In genomic region chr3:194380300-194380699, GRCh38 we compare ENCODE assay signal across 32 cellular contexts. TPM values are rescaled to one million over a fixed set of nuclear protein-coding genes. Genes with fewer than 3 reads are reported as not detected.
"Had no signal": no experiment of that assay in that cellular context is flagged by ENCODE, and none has a peak within 500 bp of the region (broad histone marks: within the 10 kb centered on the region; RNA-seq: fewer than 3 reads in every experiment).

No MANE protein-coding gene starts in this region.

- H3K27ac ChIP-seq: body of pancreas, hepatocyte, left lung, pancreas, tibial artery had no signal

- H3K36me3 ChIP-seq: left lung, pancreas, tibial artery had no signal

- H2AFZ ChIP-seq: hepatocyte had no signal

- H3K4me1 ChIP-seq: left lung, pancreas, tibial artery had no signal

- DNase-seq: activated B cell treated with CpG ODN at 0.5 μM for 24 hours; activated CD4-positive, alpha-beta T cell treated with anti-CD3 and anti-CD28 coated beads for 36 hours; activated CD4-positive, alpha-beta T cell treated with anti-CD3 and anti-CD28 coated beads, Interleukin-2, amount 50 U/mL, for 4 hours; activated CD8-positive, alpha-beta memory T cell treated with anti-CD3 and anti-CD28 coated beads for 24 hours; activated CD8-positive, alpha-beta memory T cell treated with anti-CD3 and anti-CD28 coated beads, Interleukin-2, amount 50 U/mL, for 4 hours; activated naive CD4-positive, alpha-beta T cell treated with anti-CD3 and anti-CD28 coated beads, Interleukin-2, amount 50 U/mL, for 16 hours; activated naive CD8-positive, alpha-beta T cell treated with anti-CD3 and anti-CD28 coated beads, Interleukin-2, amount 50 U/mL, for 24 hours; activated T-cell treated with anti-CD3 and anti-CD28 coated beads, Interleukin-2, amount 50 U/mL, for 4 hours; anterior cingulate cortex; caudate nucleus; effector memory CD4-positive, alpha-beta T cell; glutamatergic neuron; immature natural killer cell; kidney glomerular epithelial cell; left lung; mammary epithelial cell; midbrain; natural killer cell; pancreas; right cardiac atrium; stimulated activated CD4-positive, alpha-beta T cell treated with anti-CD3 and anti-CD28 coated beads, Interleukin-1b, Interleukin-23, amount 100 ng/mL, for 48 hours; T-helper 17 cell had no signal

- ATAC-seq: activated CD4-positive, alpha-beta T cell treated with anti-CD3 and anti-CD28 coated beads for 36 hours; activated naive CD8-positive, alpha-beta T cell treated with anti-CD3 and anti-CD28 coated beads, Interleukin-2, amount 50 U/mL, for 24 hours; activated T-cell treated with anti-CD3 and anti-CD28 coated beads, Interleukin-2, amount 50 U/mL, for 4 hours; body of pancreas; esophagus mucosa; left lung; natural killer cell; pancreas; right cardiac atrium; T-helper 17 cell had no signal

- H3K4me2 ChIP-seq: hepatocyte had no signal

- H3K4me3 ChIP-seq: body of pancreas, hepatocyte, left lung, pancreas, tibial artery had no signal

- H3K9me3 ChIP-seq: body of pancreas, left lung, pancreas, tibial artery had no signal

- H3K27me3 ChIP-seq: hepatocyte, pancreas had no signal

RNA-seq across cellular contexts. Expression of gene LRRC15, which starts 10.8 kb away (rescaled TPM):
- total RNA-seq: activated B cell treated with CpG ODN at 0.5 μM for 24 hours; activated T-cell treated with anti-CD3 and anti-CD28 coated beads, Interleukin-2, amount 50 U/mL, for 4 hours; endothelial cell of umbilical vein; frontal cortex; hepatocyte; natural killer cell; pulmonary artery endothelial cell; T-helper 17 cell had no signal
- polyA plus RNA-seq: endothelial cell of umbilical vein, hepatocyte, immature natural killer cell, mammary epithelial cell had no signal

RNA-seq across cellular contexts. Expression of gene GP5, which starts 18.8 kb away (rescaled TPM):
- total RNA-seq: body of pancreas, frontal cortex, right cardiac atrium had no signal
- polyA plus RNA-seq: hepatocyte, mammary epithelial cell had no signal

RNA-seq across cellular contexts. Expression of gene CPN2, which starts 29.2 kb away (rescaled TPM):
- total RNA-seq: activated B cell treated with CpG ODN at 0.5 μM for 24 hours; activated CD4-positive, alpha-beta T cell treated with anti-CD3 and anti-CD28 coated beads for 36 hours; body of pancreas; dermis microvascular lymphatic vessel endothelial cell; endothelial cell of umbilical vein; esophagus mucosa; frontal cortex; left lung; mammary epithelial cell; natural killer cell; pulmonary artery endothelial cell; right cardiac atrium; skeletal muscle tissue; T-helper 17 cell; ureter had no signal
- polyA plus RNA-seq: endothelial cell of umbilical vein, immature natural killer cell, mammary epithelial cell, pancreas had no signal
